26 cellular contexts compared by ENCODE assay signal in the genomic region with DNA sequence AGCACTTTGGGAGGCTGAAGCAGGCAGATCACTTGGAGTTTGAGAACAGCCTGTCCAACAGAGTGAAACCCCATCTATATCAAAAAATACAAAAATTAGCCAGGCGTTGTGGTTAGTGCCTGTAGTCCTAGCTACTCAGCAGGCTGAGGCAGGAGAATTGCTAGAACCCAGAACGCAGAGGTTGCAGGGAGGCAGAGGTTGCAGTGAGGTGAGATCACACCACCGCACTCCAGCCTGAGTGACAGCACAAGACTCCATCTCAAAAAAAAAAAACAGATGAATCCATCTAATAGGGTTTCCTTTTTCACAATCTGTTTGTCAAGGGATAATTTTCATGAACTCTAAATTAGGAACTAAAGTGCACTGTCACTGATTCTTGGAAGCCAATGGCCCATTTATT.
"Had no signal": no experiment of that assay in that cellular context is flagged by ENCODE, and none has a peak within 500 bp of the region (broad histone marks: within the 10 kb centered on the region; RNA-seq: fewer than 3 reads in every experiment).

No MANE protein-coding gene starts in this region.

- H3K36me3 Mint-ChIP-seq: natural killer cell had no signal

- H3K9me3 ChIP-seq: ovary, right lobe of liver, sigmoid colon, stomach, thoracic aorta, thyroid gland, tibial nerve, upper lobe of left lung, vagina had no signal

- H3K4me3 ChIP-seq: neural progenitor cell, ovary, right lobe of liver, sigmoid colon, stomach, thoracic aorta, thyroid gland, tibial nerve, upper lobe of left lung, vagina had no signal

- H3K4me1 Mint-ChIP-seq: stimulated activated effector memory CD8-positive, alpha-beta T cell treated with anti-CD3 and anti-CD28 coated beads, Interleukin-12 subunit alpha, Interleukin-12 subunit beta, amount 100 ng/mL, for 72 hours had no signal

- H3K36me3 ChIP-seq: neural progenitor cell, ovary, right lobe of liver, sigmoid colon, stomach, thoracic aorta, thyroid gland, upper lobe of left lung, vagina had no signal

- H3K9me3 Mint-ChIP-seq: natural killer cell had no signal

- H3K4me3 Mint-ChIP-seq: natural killer cell; nephron; neural progenitor cell; stimulated activated effector memory CD8-positive, alpha-beta T cell treated with anti-CD3 and anti-CD28 coated beads, Interleukin-12 subunit alpha, Interleukin-12 subunit beta, amount 100 ng/mL, for 72 hours; stimulated activated naive B cell treated with anti-CD40 and anti-IgM and Interleukin-4, amounts not matched to agents 10 μg/mL and 1 μg/mL and 100 μg/mL, for 72 hours; stimulated activated naive CD8-positive, alpha-beta T cell treated with anti-CD3 and anti-CD28 coated beads, Interleukin-15, Interleukin-2, amounts not matched to agents 100 ng/mL and 50 ng/mL, for 24 hours had no signal

- ATAC-seq: natural killer cell; right cardiac atrium; right lobe of liver; stimulated activated effector memory CD8-positive, alpha-beta T cell treated with anti-CD3 and anti-CD28 coated beads, Interleukin-12 subunit alpha, Interleukin-12 subunit beta, amount 100 ng/mL, for 72 hours; stimulated activated naive B cell treated with anti-CD40 and anti-IgM and Interleukin-4, amounts not matched to agents 10 μg/mL and 1 μg/mL and 100 μg/mL, for 72 hours had no signal

- H3K4me1 ChIP-seq: neural progenitor cell had no signal

- H3K27me3 Mint-ChIP-seq: progenitor cell of endocrine pancreas; stimulated activated naive B cell treated with anti-CD40 and anti-IgM and Interleukin-4, amounts not matched to agents 10 μg/mL and 1 μg/mL and 100 μg/mL, for 72 hours; stimulated activated naive CD8-positive, alpha-beta T cell treated with anti-CD3 and anti-CD28 coated beads, Interleukin-15, Interleukin-2, amounts not matched to agents 100 ng/mL and 50 ng/mL, for 24 hours had no signal

- DNase-seq: natural killer cell; occipital lobe; ovary; posterior cingulate gyrus; right cardiac atrium; right lobe of liver; sigmoid colon; small intestine; stimulated activated CD4-positive, alpha-beta T cell treated with anti-CD3 and anti-CD28 coated beads, Interleukin-15, amount 100 ng/mL, for 24 hours; stimulated activated CD4-positive, alpha-beta T cell treated with anti-CD3 and anti-CD28 coated beads, Interleukin-2, amount 100 ng/mL, for 24 hours; stimulated activated CD4-positive, alpha-beta T cell treated with anti-CD3 and anti-CD28 coated beads, Interleukin-2, amount 100 ng/mL, for 48 hours; stimulated activated CD4-positive, alpha-beta T cell treated with anti-CD3 and anti-CD28 coated beads, Interleukin-4, amount 100 ng/mL, for 24 hours; stimulated activated naive B cell treated with anti-CD40 and anti-IgM and Interleukin-4, amounts not matched to agents 10 μg/mL and 1 μg/mL and 100 μg/mL, for 72 hours; stimulated activated naive CD4-positive, alpha-beta T cell treated with Interleukin-2 at 50 U/mL for 16 hours; stomach; thyroid gland; trophoblast cell; upper lobe of left lung had no signal

- H3K27ac Mint-ChIP-seq: natural killer cell; nephron; neural progenitor cell; progenitor cell of endocrine pancreas; stimulated activated effector memory CD8-positive, alpha-beta T cell treated with anti-CD3 and anti-CD28 coated beads, Interleukin-12 subunit alpha, Interleukin-12 subunit beta, amount 100 ng/mL, for 72 hours; stimulated activated naive B cell treated with anti-CD40 and anti-IgM and Interleukin-4, amounts not matched to agents 10 μg/mL and 1 μg/mL and 100 μg/mL, for 72 hours; stimulated activated naive CD8-positive, alpha-beta T cell treated with anti-CD3 and anti-CD28 coated beads, Interleukin-15, Interleukin-2, amounts not matched to agents 100 ng/mL and 50 ng/mL, for 24 hours had no signal
